In the genomic region with DNA sequence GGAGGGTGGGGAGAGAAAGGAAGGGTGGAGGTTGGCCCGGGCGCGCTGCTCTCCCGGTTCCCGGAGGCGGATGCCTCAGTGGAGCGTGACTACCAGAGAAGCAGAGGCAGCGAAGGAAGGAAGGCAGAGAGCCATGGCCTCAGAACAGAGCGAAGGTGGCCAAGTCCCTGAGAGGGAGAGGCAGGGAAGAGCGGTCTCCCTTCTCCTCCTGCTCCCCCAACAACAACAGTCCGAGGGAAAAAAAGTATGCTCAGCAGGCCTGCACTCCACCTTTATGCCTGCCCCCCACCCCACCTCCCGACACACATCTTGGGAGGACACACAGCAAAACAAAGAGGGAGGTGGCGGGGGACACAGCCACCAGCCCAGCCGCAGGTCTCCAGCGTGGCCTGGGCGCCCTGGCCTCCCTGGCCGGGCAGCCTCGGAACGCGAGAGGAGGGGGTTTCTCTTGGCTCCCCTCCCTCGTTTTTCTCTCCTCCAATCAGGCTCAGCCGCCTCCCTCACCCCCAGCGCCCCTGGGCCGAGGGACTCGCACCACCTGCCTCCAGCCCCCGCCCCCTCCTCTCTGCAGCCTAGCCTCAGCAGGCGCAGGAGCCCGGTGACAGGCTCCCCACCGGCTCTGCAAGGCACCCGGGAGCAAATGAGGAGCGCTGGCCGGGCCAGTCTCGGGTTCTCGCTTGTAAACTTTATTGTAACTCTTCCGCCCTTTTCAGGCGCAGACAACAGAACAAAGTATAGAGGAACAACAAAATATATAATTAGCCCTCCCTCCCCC, we compare ENCODE assay signal across 8 cellular contexts. TPM values are rescaled to one million over a fixed set of nuclear protein-coding genes. Genes with fewer than 3 reads are reported as not detected.
DNase-seq lines count a peak whose midpoint lies in the region; ATAC-seq, FAIRE-seq and TF ChIP-seq lines count a peak whose summit lies in the region.

No MANE protein-coding gene starts in this region.

- TF ChIP-seq CTCF in GM06990 (IDR thresholded peaks at IDR 0.05; ENCODE audit: insufficient read depth, low read length, poor library complexity, severe bottlenecking) = no peak
- no peak for TF ChIP-seq CTCF in GM12878 (IDR thresholded peaks at IDR 0.05 in 2 of 3, conservative IDR thresholded peaks at IDR 0.05 in 1 of 3; ENCODE audit: control insufficient read depth in 2 of 3, extremely low read depth in 1 of 3, insufficient read depth in 1 of 3, low read depth in 3 of 3, low read length in 3 of 3)

- H3K27ac ChIP-seq in GM12878 (ENCODE audit: control insufficient read depth, insufficient read depth) (no peak overlapping the region), rectal smooth muscle tissue (ENCODE audit: low read depth, low read length) (no peak overlapping the region)

- no peak for FAIRE-seq in GM12878 (lab: Jason Lieb, UNC)

- H2AFZ ChIP-seq in GM12878 (ENCODE audit: control insufficient read depth, low read depth, low read length) = peak overlapping the region; percentile 50

- TF ChIP-seq EP300 in GM12878 (IDR thresholded peaks at IDR 0.05; ENCODE audit: borderline replicate concordance in 1 of 2, control insufficient read depth in 1 of 2, low read depth in 2 of 2, low read length in 2 of 2) = no peak

- BruUV-seq in GM12878 (replicated peaks; lab: Mats Ljungman, UMichigan) = no TSS peak

- SMC1A ChIA-PET in GM12878 (lab: Charles Lee; ENCODE audit: uncharacterized antibody, unreplicated experiment) = interaction anchor here (0.5 kb wide), 1 partner anchor 587 kb away, joined by 3 read pairs; no protein-coding TSS in a partner anchor

- peaks cover 11% of the 10 kb centered on the region for H3K4me1 ChIP-seq in GM12878 (ENCODE audit: control insufficient read depth, insufficient read depth, low read length)
- H3K4me1 ChIP-seq in rectal smooth muscle tissue (ENCODE audit: control insufficient read depth, insufficient read depth, low read length) = no peaks in the 10 kb centered on the region

- RAD21 ChIA-PET in GM12878 (lab: Charles Lee; ENCODE audit: unreplicated experiment) = interaction anchor here (1.4 kb wide), 1 partner anchor 10 kb away, joined by 8 read pairs; no protein-coding TSS in a partner anchor

- H3K9me3 ChIP-seq in GM12878 (replicated peaks; ENCODE audit: control insufficient read depth, insufficient read depth, low read length) = no peaks in the 10 kb centered on the region

- H3K36me3 ChIP-seq in GM06990 (ENCODE audit: control insufficient read depth, insufficient read depth, low read length) (no peaks in the 10 kb centered on the region), GM12878 (ENCODE audit: control insufficient read depth in 2 of 2, insufficient read depth in 2 of 2, low read length in 1 of 2) (no peaks in the 10 kb centered on the region; a peak in 1 of 4 replicates), rectal smooth muscle tissue (ENCODE audit: control insufficient read depth, insufficient read depth, low read length) (no peaks in the 10 kb centered on the region)

- H3K9ac ChIP-seq in GM12878 (ENCODE audit: control insufficient read depth, insufficient read depth, low read length) (no peak overlapping the region; the same call in 1 of the 2 replicates), rectal smooth muscle tissue (ENCODE audit: low read length) (no peak overlapping the region)

- in situ Hi-C loops in GM12878 (cut with MboI) = no loop called here

- 7% methylated on average over 35 of the region's 36 CpGs for WGBS in GM12878 (ENCODE audit: insufficient coverage, insufficient replicate concordance, low lambda C conversion rate, missing lambda C conversion rate)

- no peaks in the 10 kb centered on the region for H3K79me2 ChIP-seq in GM12878 (ENCODE audit: control insufficient read depth, insufficient read depth, low read length)

- TF ChIP-seq RAD21 in GM12878 (IDR thresholded peaks at IDR 0.05; ENCODE audit: insufficient read depth, low read depth, low read length) = no peak

- H3K27me3 ChIP-seq in GM06990 (replicated peaks; ENCODE audit: control insufficient read depth, insufficient read depth, low read length) = peaks cover 3% of the 10 kb centered on the region
- H3K27me3 ChIP-seq in GM12878 (replicated peaks in 1 of 2; ENCODE audit: control insufficient read depth in 2 of 2, insufficient read depth in 2 of 2, low read length in 1 of 2) = peaks cover 14 to 20% of the 10 kb centered on the region in 2 experiments; a peak in 3 of 4 replicates
- peaks cover 21% of the 10 kb centered on the region for H3K27me3 ChIP-seq in rectal smooth muscle tissue (ENCODE audit: control insufficient read depth, insufficient read depth, low read length)

- POLR2A ChIA-PET in GM12878 (lab: Charles Lee) = no interaction called here

- TF ChIP-seq POLR2A in GM12878 (IDR thresholded peaks at IDR 0.05; ENCODE audit: low read depth, low read length) = no peak; the same call in 1 of the 2 replicates

- H3K4me3 ChIP-seq in GM06990 (replicated peaks; ENCODE audit: low read depth, low read length) (peak overlapping the region; percentile 82), GM12878 (peak overlapping the region; percentile 86; the same call in 1 of the 2 replicates), rectal smooth muscle tissue (ENCODE audit: low read length) (peak overlapping the region; percentile 82)

- intact Hi-C loops in GM12878 (cut with micrococcal nuclease; ENCODE audit: unreplicated experiment) = no loop called here

- CTCF ChIA-PET in GM12878 (lab: Yijun Ruan, JAX) = no interaction called here

- ATAC-seq in GM12878 (peak; percentile 12), HG03460 (IDR thresholded peaks at IDR 0.05; ENCODE audit: unreplicated experiment) (no peak), esophagus mucosa (no peak), HG03521 (IDR thresholded peaks at IDR 0.05; ENCODE audit: unreplicated experiment) (no peak)

- DNase-seq in GM06990 (ENCODE audit: extremely low read depth, insufficient read length) = no peak
- DNase-seq in NCI-H1694 treated with DMSO at 0.1 percent for 48 hours (lab: John Stamatoyannopoulos, UW) = peak; percentile 45
- no peak for DNase-seq in GM12878 (ENCODE audit: low read depth, low spot score)
- no peak for DNase-seq in globus pallidus (ENCODE audit: low spot score)

- H4K20me1 ChIP-seq in GM12878 (ENCODE audit: control insufficient read depth, insufficient read depth) = no peaks in the 10 kb centered on the region

- peak overlapping the region; percentile 91 for H3K4me2 ChIP-seq in GM12878 (ENCODE audit: control insufficient read depth, insufficient read depth)

RNA-seq across cellular contexts. Expression of a gene that starts 1.1 kb away (rescaled TPM):
- total RNA-seq in GM12878 (2013; cell fraction: nucleolus; rRNA removed) = 0.98 and 1.3 TPM in 2 replicates
- total RNA-seq in GM12878 (2014; rRNA removed) (3.2 and 4.2 TPM in 2 replicates), GM12878 (2014; rRNA removed; fragmentation: Illumina TruSeq; extraction: Trizol) (3.6 and 5.8 TPM in 2 replicates), GM12878 (2021) (4.0 and 4.5 TPM in 2 replicates), esophagus mucosa (2.1 TPM)
- polyA plus RNA-seq in GM12878 (2011; ENCODE audit: low read depth) = 2.3 TPM
- polyA plus RNA-seq in GM12878 (2011; rRNA removed) (7.4 and 8.3 TPM in 2 replicates), GM12878 (2014; fragmentation: Illumina TruSeq; extraction: Trizol) (1.3 and 3.7 TPM in 2 replicates), GM12878 (2014; fragmentation: Nextera tagmentation; extraction: Ambion mirVana) (1 to 10 TPM; 2.8 to 3.4 TPM), GM12878 (2014; rRNA removed) (5.1 and 7.0 TPM in 2 replicates), GM12878 (2016; fragmentation: Nextera tagmentation; extraction: Ambion mirVana) (1 to 10 TPM; 4.3 to 4.8 TPM)
- polyA plus RNA-seq in GM12878 (2011; cell fraction: cytosol; rRNA removed) = 6.8 and 8.1 TPM in 2 replicates
- 2.5 and 4.1 TPM in 2 replicates for polyA plus RNA-seq in GM12878 (2011; cell fraction: nucleus; rRNA removed)
- polyA plus RNA-seq in GM12878 (2012) = 3.9 and 4.1 TPM in 2 replicates
- 1.6 and 2.8 TPM in 2 replicates for polyA minus RNA-seq in GM12878 (2011; rRNA and poly(A)+ RNA removed)
- 1.7 and 2.2 TPM in 2 replicates for polyA minus RNA-seq in GM12878 (2011; cell fraction: cytosol; rRNA and poly(A)+ RNA removed)
- 0.97 and 1.2 TPM in 2 replicates for polyA minus RNA-seq in GM12878 (2011; cell fraction: nucleus; rRNA and poly(A)+ RNA removed)

RNA-seq across cellular contexts. Expression of a gene that starts 3.2 kb away (rescaled TPM):
- total RNA-seq in GM12878 (2013; cell fraction: nucleolus; rRNA removed) = not detected in 2 replicates
- total RNA-seq in GM12878 (2014; rRNA removed) = not detected in 2 replicates
- not detected in 2 replicates for total RNA-seq in GM12878 (2014; rRNA removed; fragmentation: Illumina TruSeq; extraction: Trizol)
- 0.21 TPM in 1 of 2 replicates, not detected in the other for total RNA-seq in GM12878 (2021)
- polyA plus RNA-seq in GM12878 (2011; ENCODE audit: low read depth) = not detected
- not detected in 2 replicates for polyA plus RNA-seq in GM12878 (2011; rRNA removed)
- not detected in 2 replicates for polyA plus RNA-seq in GM12878 (2011; cell fraction: cytosol; rRNA removed)
- polyA plus RNA-seq in GM12878 (2011; cell fraction: nucleus; rRNA removed) = not detected in 2 replicates
- not detected in 2 replicates for polyA plus RNA-seq in GM12878 (2012)
- polyA plus RNA-seq in GM12878 (2014; fragmentation: Illumina TruSeq; extraction: Trizol) = not detected in 2 replicates
- polyA plus RNA-seq in GM12878 (2014; fragmentation: Nextera tagmentation; extraction: Ambion mirVana) = not detected
- not detected in 2 replicates for polyA plus RNA-seq in GM12878 (2014; rRNA removed)
- not detected for polyA plus RNA-seq in GM12878 (2016; fragmentation: Nextera tagmentation; extraction: Ambion mirVana)
- polyA minus RNA-seq in GM12878 (2011; rRNA and poly(A)+ RNA removed) = not detected in 2 replicates
- not detected in 2 replicates for polyA minus RNA-seq in GM12878 (2011; cell fraction: cytosol; rRNA and poly(A)+ RNA removed)
- not detected in 2 replicates for polyA minus RNA-seq in GM12878 (2011; cell fraction: nucleus; rRNA and poly(A)+ RNA removed)
- not detected for total RNA-seq in esophagus mucosa

RNA-seq across cellular contexts. Expression of a gene that starts 7.1 kb away (rescaled TPM):
- not detected in 2 replicates for total RNA-seq in GM12878 (2013; cell fraction: nucleolus; rRNA removed)
- 0.05 and 0.06 TPM in 2 replicates for total RNA-seq in GM12878 (2014; rRNA removed)
- total RNA-seq in GM12878 (2014; rRNA removed; fragmentation: Illumina TruSeq; extraction: Trizol) = 0.09 TPM in 1 of 2 replicates, not detected in the other
- total RNA-seq in GM12878 (2021) = 0.13 and 0.24 TPM in 2 replicates
- polyA plus RNA-seq in GM12878 (2011; ENCODE audit: low read depth) = 0.16 TPM
- polyA plus RNA-seq in GM12878 (2011; rRNA removed) = 0.10 TPM in 1 of 2 replicates, not detected in the other
- 0.10 and 0.27 TPM in 2 replicates for polyA plus RNA-seq in GM12878 (2011; cell fraction: cytosol; rRNA removed)
- polyA plus RNA-seq in GM12878 (2011; cell fraction: nucleus; rRNA removed) = 0.10 TPM in 1 of 2 replicates, not detected in the other
- 0.21 TPM in 1 of 2 replicates, not detected in the other for polyA plus RNA-seq in GM12878 (2012)
- 0.07 TPM in 1 of 2 replicates, not detected in the other for polyA plus RNA-seq in GM12878 (2014; fragmentation: Illumina TruSeq; extraction: Trizol)
- under 1 TPM in 1 of 2 experiments, not detected in 1; 0.04 TPM for polyA plus RNA-seq in GM12878 (2014; fragmentation: Nextera tagmentation; extraction: Ambion mirVana)
- polyA plus RNA-seq in GM12878 (2014; rRNA removed) = 0.22 and 0.51 TPM in 2 replicates
- polyA plus RNA-seq in GM12878 (2016; fragmentation: Nextera tagmentation; extraction: Ambion mirVana) = under 1 TPM in 1 of 2 experiments, not detected in 1; 0.13 TPM
- polyA minus RNA-seq in GM12878 (2011; rRNA and poly(A)+ RNA removed) = 0.10 TPM in 1 of 2 replicates, not detected in the other
- not detected in 2 replicates for polyA minus RNA-seq in GM12878 (2011; cell fraction: cytosol; rRNA and poly(A)+ RNA removed)
- not detected in 2 replicates for polyA minus RNA-seq in GM12878 (2011; cell fraction: nucleus; rRNA and poly(A)+ RNA removed)
- 0.28 TPM for total RNA-seq in esophagus mucosa

RNA-seq across cellular contexts. Expression of a gene that starts 14.3 kb away (rescaled TPM):
- 0.19 and 0.42 TPM in 2 replicates for total RNA-seq in GM12878 (2013; cell fraction: nucleolus; rRNA removed)
- total RNA-seq in GM12878 (2014; rRNA removed) = not detected in 2 replicates
- 0.04 and 0.05 TPM in 2 replicates for total RNA-seq in GM12878 (2014; rRNA removed; fragmentation: Illumina TruSeq; extraction: Trizol)
- total RNA-seq in GM12878 (2021) = 0.13 and 0.16 TPM in 2 replicates
- polyA plus RNA-seq in GM12878 (2011; ENCODE audit: low read depth) = not detected
- polyA plus RNA-seq in GM12878 (2011; rRNA removed) = 0.49 and 0.69 TPM in 2 replicates
- polyA plus RNA-seq in GM12878 (2011; cell fraction: cytosol; rRNA removed) = 0.32 and 0.46 TPM in 2 replicates
- 0.53 and 0.87 TPM in 2 replicates for polyA plus RNA-seq in GM12878 (2011; cell fraction: nucleus; rRNA removed)
- polyA plus RNA-seq in GM12878 (2012) = 0.05 and 0.21 TPM in 2 replicates
- polyA plus RNA-seq in GM12878 (2014; fragmentation: Illumina TruSeq; extraction: Trizol) = 0.01 TPM in 1 of 2 replicates, not detected in the other
- polyA plus RNA-seq in GM12878 (2014; fragmentation: Nextera tagmentation; extraction: Ambion mirVana) = not detected
- 0.09 TPM in 1 of 2 replicates, not detected in the other for polyA plus RNA-seq in GM12878 (2014; rRNA removed)
- polyA plus RNA-seq in GM12878 (2016; fragmentation: Nextera tagmentation; extraction: Ambion mirVana) = not detected
- 0.15 and 0.26 TPM in 2 replicates for polyA minus RNA-seq in GM12878 (2011; rRNA and poly(A)+ RNA removed)
- polyA minus RNA-seq in GM12878 (2011; cell fraction: cytosol; rRNA and poly(A)+ RNA removed) = not detected in 2 replicates
- polyA minus RNA-seq in GM12878 (2011; cell fraction: nucleus; rRNA and poly(A)+ RNA removed) = 0.19 and 0.24 TPM in 2 replicates
- total RNA-seq in esophagus mucosa = not detected

RNA-seq across cellular contexts. Expression of a gene that starts 18.3 kb away (rescaled TPM):
- total RNA-seq in GM12878 (2013; cell fraction: nucleolus; rRNA removed) = not detected in 2 replicates
- total RNA-seq in GM12878 (2014; rRNA removed) = not detected in 2 replicates
- total RNA-seq in GM12878 (2014; rRNA removed; fragmentation: Illumina TruSeq; extraction: Trizol) = not detected in 2 replicates
- not detected in 2 replicates for total RNA-seq in GM12878 (2021)
- polyA plus RNA-seq in GM12878 (2011; ENCODE audit: low read depth) = not detected
- polyA plus RNA-seq in GM12878 (2011; rRNA removed) = not detected in 2 replicates
- not detected in 2 replicates for polyA plus RNA-seq in GM12878 (2011; cell fraction: cytosol; rRNA removed)
- not detected in 2 replicates for polyA plus RNA-seq in GM12878 (2011; cell fraction: nucleus; rRNA removed)
- polyA plus RNA-seq in GM12878 (2012) = not detected in 2 replicates
- not detected in 2 replicates for polyA plus RNA-seq in GM12878 (2014; fragmentation: Illumina TruSeq; extraction: Trizol)
- polyA plus RNA-seq in GM12878 (2014; fragmentation: Nextera tagmentation; extraction: Ambion mirVana) = not detected
- polyA plus RNA-seq in GM12878 (2014; rRNA removed) = not detected in 2 replicates
- polyA plus RNA-seq in GM12878 (2016; fragmentation: Nextera tagmentation; extraction: Ambion mirVana) = not detected
- polyA minus RNA-seq in GM12878 (2011; rRNA and poly(A)+ RNA removed) = not detected in 2 replicates
- not detected in 2 replicates for polyA minus RNA-seq in GM12878 (2011; cell fraction: cytosol; rRNA and poly(A)+ RNA removed)
- polyA minus RNA-seq in GM12878 (2011; cell fraction: nucleus; rRNA and poly(A)+ RNA removed) = not detected in 2 replicates
- total RNA-seq in esophagus mucosa = 0.16 TPM
